In genomic region chr6:10561566-10562088, GRCh38 we compare ENCODE assay signal across 2 cellular contexts.
TF ChIP-seq lines count a peak whose summit lies in the region.

No MANE protein-coding gene starts in this region.

TF ChIP-seq in WTC11, 78 proteins besides CTCF, POLR2A, EP300 and RAD21 (continued from another document):
- no peak for TF ChIP-seq ELF4 (CRISPR knock-in tag; IDR thresholded peaks at IDR 0.05; ENCODE audit: low read depth)
- TF ChIP-seq, protein P1, sequence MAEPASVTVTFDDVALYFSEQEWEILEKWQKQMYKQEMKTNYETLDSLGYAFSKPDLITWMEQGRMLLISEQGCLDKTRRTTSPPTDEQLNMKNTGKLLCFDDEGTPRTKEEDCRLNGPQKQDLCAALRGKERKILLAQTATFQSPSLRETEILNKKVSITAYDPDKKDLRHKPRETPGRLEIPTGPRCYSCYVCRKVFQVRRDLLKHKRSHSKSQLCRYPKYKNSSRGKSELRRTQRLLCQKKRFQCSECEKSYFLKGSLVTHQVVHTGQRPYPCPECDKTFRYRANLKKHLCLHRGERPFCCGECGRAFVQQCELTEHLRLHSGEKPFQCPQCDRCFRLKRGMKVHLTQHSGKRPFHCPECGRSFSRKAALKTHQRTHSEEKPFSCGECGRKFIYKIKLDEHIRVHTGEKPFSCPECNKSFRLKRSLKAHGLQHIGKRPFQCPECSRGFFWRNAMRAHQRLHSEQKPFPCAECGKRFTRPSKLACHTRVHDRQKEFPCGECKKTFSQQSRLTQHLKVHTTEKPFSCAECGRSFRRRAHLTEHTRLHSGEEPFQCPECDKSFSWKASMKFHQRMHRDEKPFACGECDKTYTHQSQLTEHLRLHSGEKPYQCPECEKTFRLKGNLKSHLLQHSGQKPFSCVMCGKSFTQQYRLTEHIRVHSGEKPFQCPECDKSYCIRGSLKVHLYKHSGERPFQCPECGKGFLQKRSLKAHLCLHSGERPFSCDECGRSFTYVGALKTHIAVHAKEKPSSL (CRISPR knock-in tag; conservative IDR thresholded peaks at IDR 0.05) = no peak
- no peak for TF ChIP-seq SP1 (CRISPR knock-in tag; conservative IDR thresholded peaks at IDR 0.05)
- TF ChIP-seq, protein P2, sequence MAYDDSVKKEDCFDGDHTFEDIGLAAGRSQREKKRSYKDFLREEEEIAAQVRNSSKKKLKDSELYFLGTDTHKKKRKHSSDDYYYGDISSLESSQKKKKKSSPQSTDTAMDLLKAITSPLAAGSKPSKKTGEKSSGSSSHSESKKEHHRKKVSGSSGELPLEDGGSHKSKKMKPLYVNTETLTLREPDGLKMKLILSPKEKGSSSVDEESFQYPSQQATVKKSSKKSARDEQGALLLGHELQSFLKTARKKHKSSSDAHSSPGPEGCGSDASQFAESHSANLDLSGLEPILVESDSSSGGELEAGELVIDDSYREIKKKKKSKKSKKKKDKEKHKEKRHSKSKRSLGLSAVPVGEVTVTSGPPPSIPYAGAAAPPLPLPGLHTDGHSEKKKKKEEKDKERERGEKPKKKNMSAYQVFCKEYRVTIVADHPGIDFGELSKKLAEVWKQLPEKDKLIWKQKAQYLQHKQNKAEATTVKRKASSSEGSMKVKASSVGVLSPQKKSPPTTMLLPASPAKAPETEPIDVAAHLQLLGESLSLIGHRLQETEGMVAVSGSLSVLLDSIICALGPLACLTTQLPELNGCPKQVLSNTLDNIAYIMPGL (CRISPR knock-in tag; IDR thresholded peaks at IDR 0.05) = no peak
- TF ChIP-seq ATF1 (CRISPR knock-in tag; IDR thresholded peaks at IDR 0.05) = no peak
- no peak for TF ChIP-seq GRHL2 (CRISPR knock-in tag; IDR thresholded peaks at IDR 0.05; ENCODE audit: insufficient replicate concordance, severe bottlenecking)
- TF ChIP-seq RORB (CRISPR knock-in tag; IDR thresholded peaks at IDR 0.05) = no peak
- TF ChIP-seq NR2C2 (CRISPR knock-in tag; IDR thresholded peaks at IDR 0.05) = no peak
- TF ChIP-seq, protein P3, sequence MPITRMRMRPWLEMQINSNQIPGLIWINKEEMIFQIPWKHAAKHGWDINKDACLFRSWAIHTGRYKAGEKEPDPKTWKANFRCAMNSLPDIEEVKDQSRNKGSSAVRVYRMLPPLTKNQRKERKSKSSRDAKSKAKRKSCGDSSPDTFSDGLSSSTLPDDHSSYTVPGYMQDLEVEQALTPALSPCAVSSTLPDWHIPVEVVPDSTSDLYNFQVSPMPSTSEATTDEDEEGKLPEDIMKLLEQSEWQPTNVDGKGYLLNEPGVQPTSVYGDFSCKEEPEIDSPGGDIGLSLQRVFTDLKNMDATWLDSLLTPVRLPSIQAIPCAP (CRISPR knock-in tag; IDR thresholded peaks at IDR 0.05) = no peak
- no peak for TF ChIP-seq NFE2L1 (CRISPR knock-in tag; IDR thresholded peaks at IDR 0.05)
- no peak for TF ChIP-seq SOX15 (CRISPR knock-in tag; IDR thresholded peaks at IDR 0.05)
- no peak for TF ChIP-seq ZBTB21 (CRISPR knock-in tag; IDR thresholded peaks at IDR 0.05; ENCODE audit: borderline replicate concordance)
- TF ChIP-seq ESRRA (CRISPR knock-in tag; IDR thresholded peaks at IDR 0.05; ENCODE audit: borderline replicate concordance) = no peak
- no peak for TF ChIP-seq ZNF219 (CRISPR knock-in tag; IDR thresholded peaks at IDR 0.05; ENCODE audit: borderline replicate concordance)

TF ChIP-seq in endothelial cell of umbilical vein, 7 proteins besides CTCF, POLR2A, EP300 and RAD21 (continued from another document):
- no peak for TF ChIP-seq EZH2 (IDR thresholded peaks at IDR 0.05; ENCODE audit: borderline replicate concordance, low read depth, low read length, severe bottlenecking)
- TF ChIP-seq, protein P4, sequence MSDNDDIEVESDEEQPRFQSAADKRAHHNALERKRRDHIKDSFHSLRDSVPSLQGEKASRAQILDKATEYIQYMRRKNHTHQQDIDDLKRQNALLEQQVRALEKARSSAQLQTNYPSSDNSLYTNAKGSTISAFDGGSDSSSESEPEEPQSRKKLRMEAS (IDR thresholded peaks at IDR 0.05; ENCODE audit: insufficient read depth, insufficient read length) = no peak
TF ChIP-seq in endothelial cell of umbilical vein: peak in this region for 0.
